Comparison of ENCODE assay signal across 31 cellular contexts in genomic region chr7:158530800-158531609, GRCh38. TPM values are rescaled to one million over a fixed set of nuclear protein-coding genes. Genes with fewer than 3 reads are reported as not detected.
DNase-seq lines count a peak whose midpoint lies in the region; ATAC-seq, FAIRE-seq and TF ChIP-seq lines count a peak whose summit lies in the region.
"Had no signal": no experiment of that assay in that cellular context is flagged by ENCODE, and none has a peak within 500 bp of the region (broad histone marks: within the 10 kb centered on the region; RNA-seq: fewer than 3 reads in every experiment).

No MANE protein-coding gene starts in this region.

- H3K9me3 ChIP-seq in K562 (replicated peaks; ENCODE audit: control insufficient read depth, insufficient read depth, low read depth, low read length) = no peaks in the 10 kb centered on the region
- H3K9me3 ChIP-seq: ascending aorta, MG63, ovary, SK-N-SH, upper lobe of left lung had no signal

- H3K4me2 ChIP-seq in K562 (ENCODE audit: insufficient read depth, low read length) = no peak overlapping the region
- H3K4me2 ChIP-seq: SK-N-SH had no signal

- intact Hi-C loops in K562 (cut with micrococcal nuclease) = no loop called here

- no peak overlapping the region for H3K27ac ChIP-seq in K562 (ENCODE audit: extremely low read depth, low read depth, low read length)
- H3K27ac ChIP-seq: 22Rv1, ascending aorta, C4-2B, GM23248, ovary, upper lobe of left lung had no signal

- peaks cover 7% of the 10 kb centered on the region for H4K20me1 ChIP-seq in K562 (replicated peaks; ENCODE audit: control insufficient read depth, insufficient read depth, low read length)

- H3K79me2 ChIP-seq in K562 (ENCODE audit: control insufficient read depth, insufficient read depth, low read length) = no peaks in the 10 kb centered on the region

- TF ChIP-seq POLR2A in K562 (conservative IDR thresholded peaks at IDR 0.05) = no peak

- peaks cover 3% of the 10 kb centered on the region in 2 donors for H3K4me1 Mint-ChIP-seq in effector memory CD8-positive, alpha-beta T cell (ENCODE audit: low read depth in 2 of 2)
- H3K4me1 Mint-ChIP-seq: activated naive CD8-positive, alpha-beta T cell treated with anti-CD3 and anti-CD28 coated beads, Interleukin-2, amount 10 ng/mL, durations not matched to agents 7 days and 5 days had no signal

- H2AFZ ChIP-seq in K562 (ENCODE audit: low read depth, low read length) = no peak overlapping the region
- H2AFZ ChIP-seq: GM23248 had no signal

- no peak overlapping the region for H3K27ac Mint-ChIP-seq in effector memory CD8-positive, alpha-beta T cell
- H3K27ac Mint-ChIP-seq: activated naive CD8-positive, alpha-beta T cell treated with anti-CD3 and anti-CD28 coated beads, Interleukin-2, amount 10 ng/mL, durations not matched to agents 7 days and 5 days; memory B cell; stimulated activated memory B cell treated with anti-CD40 and anti-IgM and Interleukin-4, amounts not matched to agents 10 μg/mL and 1 μg/mL and 100 μg/mL, for 72 hours; T-helper 1 cell treated with Interleukin-12 subunit alpha and Interleukin-12 subunit beta and Interleukin-4 antibody, amounts not matched to agents 30 μg/mL and 1 μg/mL, for 36 hours had no signal

- H3K4me3 Mint-ChIP-seq in effector memory CD8-positive, alpha-beta T cell = no peak overlapping the region
- H3K4me3 Mint-ChIP-seq: activated naive CD8-positive, alpha-beta T cell treated with anti-CD3 and anti-CD28 coated beads, Interleukin-2, amount 10 ng/mL, durations not matched to agents 7 days and 5 days; activated T-cell treated with anti-CD3 and anti-CD28 coated beads, Interleukin-2, amount 50 U/mL, for 4 hours; memory B cell; nephron progenitor cell; stimulated activated memory B cell treated with anti-CD40 and anti-IgM and Interleukin-4, amounts not matched to agents 10 μg/mL and 1 μg/mL and 100 μg/mL, for 72 hours; T-helper 1 cell treated with Interleukin-12 subunit alpha and Interleukin-12 subunit beta and Interleukin-4 antibody, amounts not matched to agents 30 μg/mL and 1 μg/mL, for 36 hours had no signal

- in situ Hi-C loops in K562 (cut with MboI) = no loop called here

- TF ChIP-seq EP300 in K562 (IDR thresholded peaks at IDR 0.05; ENCODE audit: low read length) = no peak

- peak; percentile 47 for DNase-seq in NCI-H1092 (lab: John Stamatoyannopoulos, UW)
- DNase-seq in NCI-H1092 treated with DMSO at 0.1 percent for 48 hours (lab: John Stamatoyannopoulos, UW) = no peak
- DNase-seq in DMS79 (lab: John Stamatoyannopoulos, UW) = peak; percentile 49
- peak; percentile 13 for DNase-seq in NCI-H2171 (lab: John Stamatoyannopoulos, UW)
- DNase-seq in K562 (ENCODE audit: extremely low read depth in 1 of 4, low spot score in 3 of 4) = no peak
- no peak for DNase-seq in D341Med (ENCODE audit: low spot score)
- DNase-seq in NCI-H446 treated with DMSO at 0.1 percent for 48 hours (lab: John Stamatoyannopoulos, UW) = no peak
- no peak for DNase-seq in effector memory CD8-positive, alpha-beta T cell
- DNase-seq: activated CD4-positive, CD25-positive, alpha-beta regulatory T cell; activated gamma-delta T cell treated with Interleukin-2 at 50 U/mL for 16 hours; activated naive CD8-positive, alpha-beta T cell treated with anti-CD3 and anti-CD28 coated beads, Interleukin-2, amount 10 ng/mL, durations not matched to agents 7 days and 5 days; activated T-cell treated with anti-CD3 and anti-CD28 coated beads, Interleukin-2, amount 50 U/mL, for 4 hours; cortex of kidney; effector memory CD4-positive, alpha-beta T cell; erythroblast; GM23248; KG1; MG63; NCI-H1436; nephron progenitor cell; ovary; SK-N-SH had no signal

- no peak overlapping the region for H3K9ac ChIP-seq in K562 (ENCODE audit: insufficient read depth in 1 of 2, low read depth in 2 of 2, low read length in 2 of 2)
- H3K9ac ChIP-seq: GM23248, SK-N-SH had no signal

- BruUV-seq in K562 (replicated peaks; lab: Mats Ljungman, UMichigan) = no TSS peak

- no peak for ATAC-seq in K562
- ATAC-seq in effector memory CD8-positive, alpha-beta T cell (replicated peaks) = no peak
- ATAC-seq: activated T-cell treated with anti-CD3 and anti-CD28 coated beads, Interleukin-2, amount 50 U/mL, for 4 hours; left lobe of liver; stimulated activated memory B cell treated with anti-CD40 and anti-IgM and Interleukin-4, amounts not matched to agents 10 μg/mL and 1 μg/mL and 100 μg/mL, for 72 hours had no signal

- H3K4me3 ChIP-seq in K562 = no peak overlapping the region
- H3K4me3 ChIP-seq: ascending aorta, GM23248, MG63, ovary, upper lobe of left lung had no signal

- TF ChIP-seq CTCF in K562 (IDR thresholded peaks at IDR 0.05 in 2 of 3, conservative IDR thresholded peaks at IDR 0.05 in 1 of 3; ENCODE audit: insufficient read depth in 2 of 3, low read depth in 1 of 3, low read length in 3 of 3) = no peak

- no peaks in the 10 kb centered on the region for H3K9me1 ChIP-seq in K562 (ENCODE audit: control insufficient read depth, insufficient read depth, low read length)

- H3K36me3 Mint-ChIP-seq in effector memory CD8-positive, alpha-beta T cell (ENCODE audit: insufficient read depth) = no peaks in the 10 kb centered on the region
- H3K36me3 Mint-ChIP-seq: activated naive CD8-positive, alpha-beta T cell treated with anti-CD3 and anti-CD28 coated beads, Interleukin-2, amount 10 ng/mL, durations not matched to agents 7 days and 5 days; memory B cell; stimulated activated memory B cell treated with anti-CD40 and anti-IgM and Interleukin-4, amounts not matched to agents 10 μg/mL and 1 μg/mL and 100 μg/mL, for 72 hours had no signal

- H3K4me1 ChIP-seq in K562 (replicated peaks in 1 of 2; ENCODE audit: control insufficient read depth in 2 of 2, insufficient read depth in 2 of 2, low read length in 2 of 2) = peaks cover 0 to 10% of the 10 kb centered on the region in 2 experiments; a peak in 1 of 5 replicates
- H3K4me1 ChIP-seq: ascending aorta, upper lobe of left lung had no signal

- H3K27me3 ChIP-seq in K562 (ENCODE audit: control insufficient read depth in 2 of 2, insufficient read depth in 2 of 2, low read length in 2 of 2) = peaks cover 56 to 85% of the 10 kb centered on the region in 2 experiments; a peak in 4 of 5 replicates
- H3K27me3 ChIP-seq: ascending aorta, MG63, ovary, upper lobe of left lung had no signal

- no peak for TF ChIP-seq RAD21 in K562 (CRISPR knock-in tag; conservative IDR thresholded peaks at IDR 0.05 in 1 of 2, IDR thresholded peaks at IDR 0.05 in 1 of 2)

- 5% methylated on average over 24 of the region's 24 CpGs for WGBS in K562 (ENCODE audit: insufficient coverage, low coverage, missing lambda C conversion rate)

- H3K36me3 ChIP-seq in K562 (ENCODE audit: control insufficient read depth, insufficient read depth, low read length) = no peaks in the 10 kb centered on the region
- H3K36me3 ChIP-seq: ascending aorta, MG63, ovary, upper lobe of left lung had no signal

- POLR2A ChIA-PET in K562 (lab: Yijun Ruan, JAX) = interaction anchor here (0.5 to 1.3 kb wide), 3 partner anchors 14 to 93 kb away, joined by 3 read pairs; no protein-coding TSS in a partner anchor

- no peaks in the 10 kb centered on the region for H3K9me3 Mint-ChIP-seq in effector memory CD8-positive, alpha-beta T cell
- H3K9me3 Mint-ChIP-seq: activated T-cell treated with anti-CD3 and anti-CD28 coated beads, Interleukin-2, amount 50 U/mL, for 4 hours; memory B cell; T-helper 1 cell treated with Interleukin-12 subunit alpha and Interleukin-12 subunit beta and Interleukin-4 antibody, amounts not matched to agents 30 μg/mL and 1 μg/mL, for 36 hours had no signal

- H3K27me3 Mint-ChIP-seq in effector memory CD8-positive, alpha-beta T cell = peaks cover under 1 to 54% of the 10 kb centered on the region in 2 donors
- H3K27me3 Mint-ChIP-seq: activated naive CD8-positive, alpha-beta T cell treated with anti-CD3 and anti-CD28 coated beads, Interleukin-2, amount 10 ng/mL, durations not matched to agents 7 days and 5 days had no signal

- CTCF ChIA-PET in K562 (lab: Yijun Ruan, JAX; ENCODE audit: low intra/inter-chr PET ratio) = no interaction called here

- no peak for FAIRE-seq in K562 (lab: Jason Lieb, UNC)
- FAIRE-seq: HTR-8/SVneo had no signal

TF ChIP-seq in K562, 482 proteins besides CTCF, POLR2A, EP300 and RAD21:
- TF ChIP-seq NCOA4 (IDR thresholded peaks at IDR 0.05; ENCODE audit: partially characterized antibody) = no peak
- no peak for TF ChIP-seq PHB (CRISPR knock-in tag; IDR thresholded peaks at IDR 0.05)
- TF ChIP-seq C11orf30 (IDR thresholded peaks at IDR 0.05; ENCODE audit: low read depth) = peak; percentile 50
- TF ChIP-seq ETS2 (tag; IDR thresholded peaks at IDR 0.05; ENCODE audit: borderline replicate concordance, poor library complexity, severe bottlenecking) = no peak
- TF ChIP-seq KLF13 (tag; IDR thresholded peaks at IDR 0.05; ENCODE audit: borderline replicate concordance, low read depth) = no peak
- TF ChIP-seq ZNF316 (IDR thresholded peaks at IDR 0.05) = peak; percentile 58; the same call in 1 of the 2 replicates
- TF ChIP-seq NFE2 (IDR thresholded peaks at IDR 0.05; ENCODE audit: low read depth) = 0 out of 2 replicates have a peak, but pooled peaks have one; percentile 7
- no peak for TF ChIP-seq BACH1 (tag; IDR thresholded peaks at IDR 0.05)
- TF ChIP-seq CBFB (CRISPR knock-in tag; IDR thresholded peaks at IDR 0.05) = no peak

RNA-seq across cellular contexts. Expression of gene PTPRN2, which starts 56.6 kb away (rescaled TPM):
- not detected in 2 replicates for total RNA-seq in K562 (2011; cell fraction: chromatin; rRNA removed; ENCODE audit: low replicate concordance)
- not detected in 2 replicates for total RNA-seq in K562 (2011; cell fraction: nucleolus; rRNA removed)
- total RNA-seq in K562 (2011; cell fraction: nucleoplasm; rRNA removed) = not detected in 2 replicates
- not detected in 2 replicates for total RNA-seq in K562 (2014; rRNA removed)
- not detected in 2 replicates for total RNA-seq in K562 (2014; rRNA removed; fragmentation: Illumina TruSeq; extraction: Trizol)
- total RNA-seq in K562 (2015; rRNA removed; fragmentation: Illumina TruSeq; extraction: Trizol) = not detected in 2 replicates
- 0.09 TPM in 1 of 2 replicates, not detected in the other for total RNA-seq in K562 (2021)
- not detected in 2 replicates for polyA plus RNA-seq in K562 (2011; rRNA removed)
- not detected in 2 replicates for polyA plus RNA-seq in K562 (2011; cell fraction: cytosol; rRNA removed)
- polyA plus RNA-seq in K562 (2011; cell fraction: nucleus; rRNA removed) = not detected in 2 replicates
- 0.04 TPM in 1 of 2 replicates, not detected in the other for polyA plus RNA-seq in K562 (2012)
- polyA plus RNA-seq in K562 (2014; fragmentation: Illumina TruSeq; extraction: Trizol) = not detected in 2 replicates
- polyA plus RNA-seq in K562 (2014; fragmentation: Nextera tagmentation; extraction: Ambion mirVana) = not detected
- not detected in 2 replicates for polyA plus RNA-seq in K562 (2014; rRNA removed)
- polyA minus RNA-seq in K562 (2011; rRNA and poly(A)+ RNA removed) = not detected in 2 replicates
- 0.73 TPM in 1 of 2 replicates, not detected in the other for polyA minus RNA-seq in K562 (2011; cell fraction: cytosol; rRNA and poly(A)+ RNA removed)
- polyA minus RNA-seq in K562 (2011; cell fraction: nucleus; rRNA and poly(A)+ RNA removed) = not detected in 2 replicates
- total RNA-seq: GM23248 had no signal

Comparison
In these comparisons a context has a peak if more than half of its experiments do, and no peak if none do; other contexts are left out.
1. DNase-seq: peak in NCI-H1092 (single experiment), DMS79 (single experiment) and NCI-H2171 (single experiment); none in NCI-H1092 treated with DMSO at 0.1 percent for 48 hours (single experiment), K562 (0 of 4), D341Med (single experiment), NCI-H446 treated with DMSO at 0.1 percent for 48 hours (single experiment) and effector memory CD8-positive, alpha-beta T cell (0 of 3).